Comparison of ENCODE assay signal across 11 cellular contexts in genomic region chr10:45375101-45375500, GRCh38. TPM values are rescaled to one million over a fixed set of nuclear protein-coding genes. Genes with fewer than 3 reads are reported as not detected.
A peak's percentile ranks its signal among the peaks of the same experiment; 100 is the strongest.
DNase-seq lines count a peak whose midpoint lies in the region; ATAC-seq and TF ChIP-seq lines count a peak whose summit lies in the region.
"Had no signal": no experiment of that assay in that cellular context is flagged by ENCODE, and none has a peak within 500 bp of the region (broad histone marks: within the 10 kb centered on the region; RNA-seq: fewer than 3 reads in every experiment).

No MANE protein-coding gene starts in this region.

- no CpG with 5 or more reads among the region's 8 CpGs for WGBS in neuronal stem cell (ENCODE audit: extremely low coverage in 2 of 2, insufficient read length in 2 of 2, insufficient replicate concordance in 1 of 2), 2 donors

- no peak overlapping the region for H3K18ac ChIP-seq in neuronal stem cell (ENCODE audit: low read length)

- no peaks in the 10 kb centered on the region for H3K9me3 Mint-ChIP-seq in T-helper 2 cell treated with Interferon-gamma antibody and Interleukin-4, amounts not matched to agents 5 μg/mL and 100 μg/mL, for 36 hours

- H3K4me3 Mint-ChIP-seq in T-helper 2 cell treated with Interferon-gamma antibody and Interleukin-4, amounts not matched to agents 5 μg/mL and 100 μg/mL, for 36 hours: peak overlapping the region; percentile 51

- H3K23ac ChIP-seq in neuronal stem cell (ENCODE audit: low read depth, low read length, poor library complexity): peak overlapping the region; percentile 70

- H3K27ac Mint-ChIP-seq in T-helper 2 cell treated with Interferon-gamma antibody and Interleukin-4, amounts not matched to agents 5 μg/mL and 100 μg/mL, for 36 hours: no peak overlapping the region

- H2BK12ac ChIP-seq in neuronal stem cell (ENCODE audit: low read length): no peak overlapping the region

- H3K27me3 ChIP-seq in HL-60 (ENCODE audit: insufficient read depth, poor library complexity, severe bottlenecking): no peaks in the 10 kb centered on the region
- peaks cover 4 to 78% (median 47%) of the 10 kb centered on the region in 3 experiments for H3K27me3 ChIP-seq in neuronal stem cell (ENCODE audit: control insufficient read depth in 3 of 3, insufficient read depth in 3 of 3, low read depth in 1 of 3, low read length in 3 of 3)
- H3K27me3 ChIP-seq in BE2C: peaks cover 45% of the 10 kb centered on the region

- H3K4me1 ChIP-seq in neuronal stem cell (ENCODE audit: control insufficient read depth in 2 of 2, insufficient read depth in 1 of 2, low read depth in 1 of 2, low read length in 2 of 2) (peaks cover 0 to 2% of the 10 kb centered on the region in 2 donors), BE2C (no peaks in the 10 kb centered on the region)

- no peak overlapping the region for H2BK5ac ChIP-seq in neuronal stem cell (ENCODE audit: low read length)

- no peaks in the 10 kb centered on the region for H3K79me1 ChIP-seq in neuronal stem cell (ENCODE audit: low read depth, low read length)

- no peak overlapping the region for H2BK15ac ChIP-seq in neuronal stem cell (ENCODE audit: low read length)

- H2AK5ac ChIP-seq in neuronal stem cell (ENCODE audit: low read depth, low read length): no peak overlapping the region

- TF ChIP-seq CTCF in HL-60 (IDR thresholded peaks at IDR 0.05; ENCODE audit: insufficient read depth, low read length) (no peak), coronary artery (IDR thresholded peaks at IDR 0.05) (no peak), BE2C (IDR thresholded peaks at IDR 0.05; ENCODE audit: low read depth, low read length) (no peak)

- peaks cover 62% of the 10 kb centered on the region for H3K27me3 Mint-ChIP-seq in T-helper 2 cell treated with Interferon-gamma antibody and Interleukin-4, amounts not matched to agents 5 μg/mL and 100 μg/mL, for 36 hours (ENCODE audit: low read depth)

- no peak overlapping the region for H4K8ac ChIP-seq in neuronal stem cell (ENCODE audit: low read depth, low read length)

- no peak overlapping the region for H2BK120ac ChIP-seq in neuronal stem cell (ENCODE audit: low read depth, low read length)

- no peak overlapping the region for H3K14ac ChIP-seq in neuronal stem cell (ENCODE audit: low read length)

- H3K4me1 Mint-ChIP-seq in T-helper 2 cell treated with Interferon-gamma antibody and Interleukin-4, amounts not matched to agents 5 μg/mL and 100 μg/mL, for 36 hours (ENCODE audit: low read depth): peaks cover 9% of the 10 kb centered on the region

- H3K4ac ChIP-seq in neuronal stem cell (ENCODE audit: low read length): no peak overlapping the region

- H3K36me3 ChIP-seq in neuronal stem cell (replicated peaks in 1 of 2; ENCODE audit: control insufficient read depth in 2 of 2, insufficient read depth in 2 of 2, low read length in 2 of 2): no peaks in the 10 kb centered on the region
- no peaks in the 10 kb centered on the region for H3K36me3 ChIP-seq in BE2C

- H3K36me3 Mint-ChIP-seq in T-helper 2 cell treated with Interferon-gamma antibody and Interleukin-4, amounts not matched to agents 5 μg/mL and 100 μg/mL, for 36 hours (ENCODE audit: low read depth): peaks cover 2% of the 10 kb centered on the region

- H3K9ac ChIP-seq in neuronal stem cell (ENCODE audit: low read depth, low read length, poor library complexity): no peak overlapping the region

- H3K9me3 ChIP-seq in neuronal stem cell (replicated peaks in 1 of 2; ENCODE audit: control insufficient read depth in 2 of 2, insufficient read depth in 1 of 2, low read depth in 1 of 2, low read length in 2 of 2): no peaks in the 10 kb centered on the region
- H3K9me3 ChIP-seq in BE2C: no peaks in the 10 kb centered on the region

- no peak overlapping the region for H4K91ac ChIP-seq in neuronal stem cell (ENCODE audit: low read depth, low read length, poor library complexity)

- no peak for DNase-seq in T-helper 2 cell treated with Interferon-gamma antibody and Interleukin-4, amounts not matched to agents 5 μg/mL and 100 μg/mL, for 36 hours (ENCODE audit: low spot score)
- DNase-seq in T-helper 2 cell (no peak), HL-60 (ENCODE audit: low read depth in 1 of 2, low spot score in 1 of 2) (no peak), coronary artery (ENCODE audit: low spot score) (no peak), neuronal stem cell (ENCODE audit: low spot score) (no peak), BE2C (no peak), NCI-H146 (lab: John Stamatoyannopoulos, UW) (no peak)
- DNase-seq: 8988T, GOT3, NCI-H510A had no signal

- ATAC-seq in HG02642 (IDR thresholded peaks at IDR 0.05; ENCODE audit: poor library complexity, unreplicated experiment): no peak

- H3K27ac ChIP-seq in HL-60 (replicated peaks) (peak overlapping the region; percentile 72), coronary artery (peak overlapping the region in 1 of 2 donors; percentile 80), neuronal stem cell (replicated peaks; ENCODE audit: low read length) (no peak overlapping the region)

- peak overlapping the region; percentile 67 for H3K4me3 ChIP-seq in HL-60 (replicated peaks; ENCODE audit: insufficient read depth, low read length)
- peak overlapping the region; percentile 78 for H3K4me3 ChIP-seq in coronary artery
- H3K4me3 ChIP-seq in neuronal stem cell (ENCODE audit: low read length in 2 of 2): no peak overlapping the region
- H3K4me3 ChIP-seq in BE2C (ENCODE audit: low read depth, low read length): no peak overlapping the region

- H3K4me2 ChIP-seq in neuronal stem cell (ENCODE audit: insufficient read depth, low read length, poor library complexity, severe bottlenecking): no peak overlapping the region

- no peak overlapping the region for H2AFZ ChIP-seq in neuronal stem cell (ENCODE audit: low read length)

RNA-seq across cellular contexts. Expression of gene ALOX5, which starts 1.1 kb away (rescaled TPM):
- polyA plus RNA-seq in neuronal stem cell (2013, experiment 1 of 2): 0.73 TPM
- polyA plus RNA-seq in neuronal stem cell (2013, experiment 2 of 2): 0.97 TPM
- polyA plus RNA-seq in BE2C (2012; ENCODE audit: insufficient read depth, insufficient read length, low read depth): not detected

RNA-seq across cellular contexts. Expression of gene OR13A1, which starts 59.7 kb away (rescaled TPM):
- 0.22 TPM for polyA plus RNA-seq in neuronal stem cell (2013, experiment 1 of 2)
- polyA plus RNA-seq in neuronal stem cell (2013, experiment 2 of 2): 0.22 TPM
- polyA plus RNA-seq in BE2C (2012; ENCODE audit: insufficient read depth, insufficient read length, low read depth): not detected

Comparison
In these comparisons a context has a peak if more than half of its experiments do, and no peak if none do; other contexts are left out.
1. H3K4me3 ChIP-seq: peak in HL-60 (single experiment) and coronary artery (single experiment); none in neuronal stem cell (0 of 2) and BE2C (single experiment).